30 cellular contexts compared by ENCODE assay signal in genomic region chr5:137611011-137611580, GRCh38.
"Had no signal": no experiment of that assay in that cellular context is flagged by ENCODE, and none has a peak within 500 bp of the region (broad histone marks: within the 10 kb centered on the region; RNA-seq: fewer than 3 reads in every experiment).

No MANE protein-coding gene starts in this region.

- H3K36me3 ChIP-seq: colonic mucosa, gastroesophageal sphincter, heart left ventricle, lower lobe of right lung, ovary, sigmoid colon, suprapubic skin, transverse colon, upper lobe of right lung, uterus had no signal

- H3K27ac ChIP-seq: colonic mucosa, epithelial cell of prostate, gastroesophageal sphincter, heart left ventricle, lower lobe of right lung, ovary, psoas muscle, sigmoid colon, skin epidermis, suprapubic skin, transverse colon, upper lobe of right lung, uterus had no signal

- H3K4me1 ChIP-seq: colonic mucosa, gastroesophageal sphincter, heart left ventricle, psoas muscle, sigmoid colon, suprapubic skin, transverse colon, upper lobe of right lung, uterus had no signal

- H3K27me3 ChIP-seq: colonic mucosa, heart left ventricle, ovary, sigmoid colon, uterus had no signal

- DNase-seq: colonic mucosa; dermis blood vessel endothelial cell; heart left ventricle; hippocampal formation; immature natural killer cell; islet precursor cell; kidney glomerular epithelial cell; left colon; left ventricle myocardium superior; lower lobe of right lung; naive thymus-derived CD8-positive, alpha-beta T cell; nephron progenitor cell; occipital lobe; ovary; posterior cingulate gyrus; psoas muscle; right cardiac atrium; sigmoid colon; stimulated activated CD4-positive, alpha-beta T cell treated with anti-CD3 and anti-CD28 coated beads, Interleukin-15, amount 100 ng/mL, for 24 hours; stimulated activated CD4-positive, alpha-beta T cell treated with anti-CD3 and anti-CD28 coated beads, Interleukin-2, amount 100 ng/mL, for 48 hours; stimulated activated naive B cell treated with anti-CD40 and anti-IgM and Interleukin-4, amounts not matched to agents 10 μg/mL and 1 μg/mL and 100 μg/mL, for 72 hours; stimulated activated naive CD8-positive, alpha-beta T cell treated with anti-CD3 and anti-CD28 coated beads, Interleukin-15, amount 100 ng/mL, for 72 hours; transverse colon; upper lobe of right lung; uterus had no signal

- H3K4me3 ChIP-seq: colonic mucosa, gastroesophageal sphincter, heart left ventricle, lower lobe of right lung, ovary, psoas muscle, sigmoid colon, skin epidermis, suprapubic skin, transverse colon, upper lobe of right lung, uterus had no signal

- H3K9me3 ChIP-seq: colonic mucosa, gastroesophageal sphincter, heart left ventricle, lower lobe of right lung, ovary, psoas muscle, sigmoid colon, suprapubic skin, transverse colon, upper lobe of right lung, uterus had no signal

- ATAC-seq: esophagus mucosa; gastroesophageal sphincter; heart left ventricle; left colon; left ventricle myocardium superior; lower lobe of right lung; naive thymus-derived CD8-positive, alpha-beta T cell; psoas muscle; right cardiac atrium; stimulated activated naive B cell treated with anti-CD40 and anti-IgM and Interleukin-4, amounts not matched to agents 10 μg/mL and 1 μg/mL and 100 μg/mL, for 72 hours; stimulated activated naive CD8-positive, alpha-beta T cell treated with anti-CD3 and anti-CD28 coated beads, Interleukin-15, amount 100 ng/mL, for 72 hours; upper lobe of right lung had no signal
